11 cellular contexts compared by ENCODE assay signal in genomic region chr14:91324606-91324950, GRCh38.
DNase-seq lines count a peak whose midpoint lies in the region; ATAC-seq and TF ChIP-seq lines count a peak whose summit lies in the region.
"Had no signal": no experiment of that assay in that cellular context is flagged by ENCODE, and none has a peak within 500 bp of the region (broad histone marks: within the 10 kb centered on the region; RNA-seq: fewer than 3 reads in every experiment).

No MANE protein-coding gene starts in this region.

- intact Hi-C loops in colonic mucosa (cut with DNase I), result no loop called here

- H3K4me1 Mint-ChIP-seq in IgD-negative memory B cell, result peaks cover 26 to 45% (median 38%) of the 10 kb centered on the region in 3 donors
- peaks cover 51 to 53% of the 10 kb centered on the region in 2 donors for H3K4me1 Mint-ChIP-seq in natural killer cell treated with Interleukin-12 subunit alpha and Interleukin-12 subunit beta and Interleukin-15 and Interleukin-18, amount 100 ng/mL, for 72 hours (ENCODE audit: low read depth in 2 of 2)

- peak overlapping the region; percentile 99 for H3K27ac Mint-ChIP-seq in IgD-negative memory B cell
- peak overlapping the region; percentile 96 to 98 for H3K27ac Mint-ChIP-seq in natural killer cell treated with Interleukin-12 subunit alpha and Interleukin-12 subunit beta and Interleukin-15 and Interleukin-18, amount 100 ng/mL, for 72 hours

- H3K27ac ChIP-seq in BLaER1 (peak overlapping the region; percentile 92), colonic mucosa (peak overlapping the region; percentile 62)
- H3K27ac ChIP-seq: cardiac muscle cell had no signal

- H3K36me3 ChIP-seq in BLaER1 (peaks cover 93% of the 10 kb centered on the region), colonic mucosa (no peaks in the 10 kb centered on the region)
- H3K36me3 ChIP-seq: cardiac muscle cell had no signal

- no peaks in the 10 kb centered on the region for H3K27me3 ChIP-seq in BLaER1
- no peaks in the 10 kb centered on the region for H3K27me3 ChIP-seq in colonic mucosa

- H3K36me3 Mint-ChIP-seq in IgD-negative memory B cell, result peaks cover 5% of the 10 kb centered on the region
- no peaks in the 10 kb centered on the region for H3K36me3 Mint-ChIP-seq in natural killer cell treated with Interleukin-12 subunit alpha and Interleukin-12 subunit beta and Interleukin-15 and Interleukin-18, amount 100 ng/mL, for 72 hours

- no peak for TF ChIP-seq CTCF in colonic mucosa (IDR thresholded peaks at IDR 0.05)

- DNase-seq in colonic mucosa (no peak), COLO668 (lab: John Stamatoyannopoulos, UW; ENCODE audit: unreplicated experiment) (no peak), dedifferentiated amniotic fluid mesenchymal stem cell (ENCODE audit: extremely low spot score) (no peak), inferior parietal cortex (ENCODE audit: extremely low spot score) (no peak)
- DNase-seq in natural killer cell treated with Interleukin-12 subunit alpha and Interleukin-12 subunit beta and Interleukin-15 and Interleukin-18, amount 100 ng/mL, for 72 hours (ENCODE audit: low spot score), result no peak
- DNase-seq: HFFc6, IMR-90 had no signal

- H3K4me1 ChIP-seq in BLaER1 (peaks cover 66% of the 10 kb centered on the region), colonic mucosa (no peaks in the 10 kb centered on the region)

- no peak for ATAC-seq in natural killer cell treated with Interleukin-12 subunit alpha and Interleukin-12 subunit beta and Interleukin-15 and Interleukin-18, amount 100 ng/mL, for 72 hours
- ATAC-seq in activated CD4-positive, CD25-positive, alpha-beta regulatory T cell treated with anti-CD3 and anti-CD28 coated beads, Interleukin-2, amount 50 U/mL, for 24 hours, result no peak

- H3K9me3 ChIP-seq in BLaER1 (no peaks in the 10 kb centered on the region), colonic mucosa (no peaks in the 10 kb centered on the region)

- H3K4me3 ChIP-seq in BLaER1 (peak overlapping the region; percentile 64), colonic mucosa (no peak overlapping the region)
- H3K4me3 ChIP-seq: cardiac muscle cell had no signal

- H3K27me3 Mint-ChIP-seq in IgD-negative memory B cell, result no peaks in the 10 kb centered on the region
- no peaks in the 10 kb centered on the region for H3K27me3 Mint-ChIP-seq in natural killer cell treated with Interleukin-12 subunit alpha and Interleukin-12 subunit beta and Interleukin-15 and Interleukin-18, amount 100 ng/mL, for 72 hours

- H3K4me2 ChIP-seq in BLaER1, result peak overlapping the region; percentile 96

- H3K9me3 Mint-ChIP-seq in IgD-negative memory B cell, result no peaks in the 10 kb centered on the region
- no peaks in the 10 kb centered on the region for H3K9me3 Mint-ChIP-seq in natural killer cell treated with Interleukin-12 subunit alpha and Interleukin-12 subunit beta and Interleukin-15 and Interleukin-18, amount 100 ng/mL, for 72 hours
- H3K9me3 Mint-ChIP-seq: HFFc6 had no signal

- peak overlapping the region; percentile 81 for H3K9ac ChIP-seq in BLaER1
- H3K9ac ChIP-seq in colonic mucosa (ENCODE audit: low read depth in 2 of 2, low read length in 2 of 2), result peak overlapping the region in 1 of 2 donors; percentile 43

- peak overlapping the region; percentile 23 to 96 (median 58) for H3K4me3 Mint-ChIP-seq in IgD-negative memory B cell
- peak overlapping the region; percentile 87 for H3K4me3 Mint-ChIP-seq in natural killer cell treated with Interleukin-12 subunit alpha and Interleukin-12 subunit beta and Interleukin-15 and Interleukin-18, amount 100 ng/mL, for 72 hours

- 0 out of 2 replicates have a peak, but pooled peaks cover 10% of the 10 kb centered on the region for H4K20me1 ChIP-seq in BLaER1
